In the genomic region with DNA sequence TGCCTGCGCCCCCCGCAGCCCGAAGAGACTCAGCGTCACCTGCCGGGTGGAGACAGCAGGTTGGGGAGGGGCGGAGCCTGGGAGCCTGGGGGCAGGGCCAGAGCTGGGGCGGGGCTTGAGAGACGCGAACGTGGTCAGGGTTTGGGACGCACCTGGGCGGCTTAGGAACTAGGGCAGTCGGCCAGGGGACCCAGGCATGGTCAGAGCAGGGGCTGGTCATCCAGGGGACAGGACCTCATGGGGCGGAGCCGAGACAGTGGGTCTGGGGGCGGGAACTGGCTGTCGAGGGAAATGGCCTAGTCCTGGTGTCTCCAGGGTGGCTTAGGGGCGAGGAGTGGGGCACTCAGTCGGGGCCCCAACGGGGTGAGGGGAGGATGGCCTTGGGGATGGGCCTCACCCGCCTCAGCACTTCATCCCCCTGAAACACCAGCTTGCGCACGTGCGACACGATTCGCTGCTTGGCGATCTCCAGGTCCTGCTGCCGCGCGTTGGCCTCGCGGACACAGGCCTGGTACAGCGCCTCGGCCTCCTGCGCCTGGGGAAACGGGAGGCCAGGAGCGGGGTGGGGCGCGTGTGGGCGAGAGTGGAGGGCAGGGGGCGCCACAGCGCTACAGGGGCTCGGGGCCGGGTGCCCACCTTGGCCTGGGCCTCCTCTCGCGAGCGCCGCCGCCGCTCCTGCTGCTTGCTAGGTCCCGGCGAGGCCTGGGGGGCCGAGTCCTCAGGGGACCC, we compare ENCODE assay signal across 20 cellular contexts. TPM values are rescaled to one million over a fixed set of nuclear protein-coding genes. Genes with fewer than 3 reads are reported as not detected.
DNase-seq lines count a peak whose midpoint lies in the region; ATAC-seq and TF ChIP-seq lines count a peak whose summit lies in the region.
"Had no signal": no experiment of that assay in that cellular context is flagged by ENCODE, and none has a peak within 500 bp of the region (broad histone marks: within the 10 kb centered on the region; RNA-seq: fewer than 3 reads in every experiment).

No MANE protein-coding gene starts in this region.

- no peaks in the 10 kb centered on the region for H3K27me3 ChIP-seq in CD8-positive, alpha-beta T cell (ENCODE audit: insufficient read depth, low read length)
- H3K27me3 ChIP-seq in HCT116 (ENCODE audit: insufficient read depth, low read length) (no peaks in the 10 kb centered on the region), endodermal cell (ENCODE audit: control insufficient read depth, insufficient read depth, low read length, poor library complexity, severe bottlenecking) (no peaks in the 10 kb centered on the region)
- H3K27me3 ChIP-seq in naive thymus-derived CD4-positive, alpha-beta T cell (ENCODE audit: control insufficient read depth in 2 of 2, insufficient read depth in 2 of 2, low read length in 2 of 2) = no peaks in the 10 kb centered on the region
- H3K27me3 ChIP-seq: breast epithelium had no signal

- no peaks in the 10 kb centered on the region for H3K9me2 ChIP-seq in HCT116 (ENCODE audit: insufficient read depth)

- no peak overlapping the region for H3K27ac Mint-ChIP-seq in CD8-positive, alpha-beta T cell
- H3K27ac Mint-ChIP-seq in endodermal cell = no peak overlapping the region
- H3K27ac Mint-ChIP-seq in naive thymus-derived CD4-positive, alpha-beta T cell = peak overlapping the region in 1 of 9 donors; percentile 56
- no peak overlapping the region for H3K27ac Mint-ChIP-seq in activated T-cell treated with anti-CD3 and anti-CD28 coated beads, Interleukin-2, amount 50 U/mL, for 72 hours
- H3K27ac Mint-ChIP-seq: activated T-helper 17 cell treated with anti-CD3 and anti-CD28 coated beads, Interleukin-2, amount 50 U/mL, for 72 hours had no signal

- H3K9me3 ChIP-seq in CD8-positive, alpha-beta T cell (ENCODE audit: low read length) = no peaks in the 10 kb centered on the region
- H3K9me3 ChIP-seq in HCT116 (ENCODE audit: control insufficient read depth in 1 of 2, insufficient read depth in 1 of 2, low read depth in 1 of 2, low read length in 2 of 2) = no peaks in the 10 kb centered on the region
- no peaks in the 10 kb centered on the region for H3K9me3 ChIP-seq in endodermal cell (ENCODE audit: control insufficient read depth, low read length)
- H3K9me3 ChIP-seq in naive thymus-derived CD4-positive, alpha-beta T cell (ENCODE audit: control insufficient read depth in 2 of 3, low read length in 3 of 3) = no peaks in the 10 kb centered on the region
- H3K9me3 ChIP-seq: breast epithelium had no signal

- intact Hi-C loops in CD8-positive, alpha-beta T cell (cut with DNase I, micrococcal nuclease) = no loop called here
- intact Hi-C loops in HCT116 (cut with micrococcal nuclease) = no loop called here
- intact Hi-C loops in naive thymus-derived CD4-positive, alpha-beta T cell (cut with micrococcal nuclease) = no loop called here
- intact Hi-C loops in posterior vena cava (cut with DNase I) = loop anchor here in 1 of 2 donors (10.0 kb wide), 1 partner anchor 83 kb away; no protein-coding TSS in a partner anchor

- no TSS peak for BruUV-seq in HCT116 (replicated peaks; lab: Mats Ljungman, UMichigan)

- CTCF ChIA-PET in CD8-positive, alpha-beta T cell (lab: Charles Lee) = interaction anchor here (2.0 to 5.2 kb wide), 2 partner anchors 9 to 105 kb away, joined by 6 to 19 read pairs; no protein-coding TSS in a partner anchor
- CTCF ChIA-PET in HCT116 (lab: Charles Lee) = no interaction called here
- CTCF ChIA-PET in naive thymus-derived CD4-positive, alpha-beta T cell (lab: Charles Lee) = interaction anchor here (0.8 kb wide), 1 partner anchor 23 kb away, joined by 3 read pairs; no protein-coding TSS in a partner anchor

- no peak overlapping the region for H3K27ac ChIP-seq in CD8-positive, alpha-beta T cell (ENCODE audit: low read depth, low read length)
- H3K27ac ChIP-seq in HCT116 (ENCODE audit: low read depth, low read length) = no peak overlapping the region
- H3K27ac ChIP-seq in endodermal cell (ENCODE audit: low read depth, low read length) = no peak overlapping the region
- no peak overlapping the region for H3K27ac ChIP-seq in naive thymus-derived CD4-positive, alpha-beta T cell (ENCODE audit: low read depth, low read length)
- H3K27ac ChIP-seq: breast epithelium had no signal

- TF ChIP-seq CTCF in CD8-positive, alpha-beta T cell (IDR thresholded peaks at IDR 0.05) = no peak
- TF ChIP-seq CTCF in HCT116 (IDR thresholded peaks at IDR 0.05 in 2 of 3, conservative IDR thresholded peaks at IDR 0.05 in 1 of 3; ENCODE audit: borderline replicate concordance in 1 of 3, insufficient read depth in 1 of 3, low read depth in 2 of 3, low read length in 2 of 3) = no peak
- peak; percentile 37 for TF ChIP-seq CTCF in endodermal cell (conservative IDR thresholded peaks at IDR 0.05)

- no peaks in the 10 kb centered on the region for H4K20me1 ChIP-seq in HCT116 (ENCODE audit: insufficient read depth)

- H3K4me3 Mint-ChIP-seq in CD8-positive, alpha-beta T cell = no peak overlapping the region
- H3K4me3 Mint-ChIP-seq in endodermal cell = no peak overlapping the region
- H3K4me3 Mint-ChIP-seq in naive thymus-derived CD4-positive, alpha-beta T cell = no peak overlapping the region
- H3K4me3 Mint-ChIP-seq in activated T-cell treated with anti-CD3 and anti-CD28 coated beads, Interleukin-2, amount 50 U/mL, for 72 hours = no peak overlapping the region
- H3K4me3 Mint-ChIP-seq: activated T-helper 17 cell treated with anti-CD3 and anti-CD28 coated beads, Interleukin-2, amount 50 U/mL, for 72 hours; neural crest cell had no signal

- peaks cover 18% of the 10 kb centered on the region for H3K4me1 ChIP-seq in CD8-positive, alpha-beta T cell (ENCODE audit: insufficient read depth, low read length)
- H3K4me1 ChIP-seq in HCT116 (ENCODE audit: control insufficient read depth in 1 of 2, insufficient read depth in 2 of 2, low read length in 2 of 2) (peaks cover 0 to 5% of the 10 kb centered on the region in 2 experiments; a peak in 2 of 4 replicates), endodermal cell (ENCODE audit: control insufficient read depth, insufficient read depth, low read length) (peaks cover 4% of the 10 kb centered on the region)
- H3K4me1 ChIP-seq in naive thymus-derived CD4-positive, alpha-beta T cell (ENCODE audit: control insufficient read depth in 2 of 2, insufficient read depth in 2 of 2, low read length in 2 of 2) = peaks cover 7 to 14% of the 10 kb centered on the region in 2 donors
- H3K4me1 ChIP-seq: breast epithelium had no signal

- peaks cover 76% of the 10 kb centered on the region for H3K36me3 Mint-ChIP-seq in CD8-positive, alpha-beta T cell
- peaks cover 35% of the 10 kb centered on the region for H3K36me3 Mint-ChIP-seq in endodermal cell (ENCODE audit: low read depth)
- peaks cover 9 to 36% (median 19%) of the 10 kb centered on the region in 5 donors for H3K36me3 Mint-ChIP-seq in naive thymus-derived CD4-positive, alpha-beta T cell
- H3K36me3 Mint-ChIP-seq in activated T-cell treated with anti-CD3 and anti-CD28 coated beads, Interleukin-2, amount 50 U/mL, for 72 hours (ENCODE audit: insufficient read depth in 2 of 2) = peaks cover 10 to 30% of the 10 kb centered on the region in 2 donors

- H3K79me2 ChIP-seq in HCT116 (ENCODE audit: insufficient read depth, low read length) = no peaks in the 10 kb centered on the region

- WGBS in endodermal cell (ENCODE audit: insufficient coverage in 1 of 2, insufficient read length in 1 of 2), 2 experiments = 92 to 94% methylated on average over 31 to 53 of the region's 53 CpGs

- H3K9ac ChIP-seq in HCT116 (ENCODE audit: low read length) (no peak overlapping the region), endodermal cell (ENCODE audit: extremely low read depth, low read length, poor library complexity, severe bottlenecking) (no peak overlapping the region)

- H3K4me3 ChIP-seq in CD8-positive, alpha-beta T cell (ENCODE audit: low read depth, low read length) = no peak overlapping the region
- H3K4me3 ChIP-seq in HCT116 (replicated peaks in 1 of 2; ENCODE audit: low read depth in 1 of 2, low read length in 2 of 2) (no peak overlapping the region), endodermal cell (ENCODE audit: low read length) (no peak overlapping the region)
- H3K4me3 ChIP-seq in naive thymus-derived CD4-positive, alpha-beta T cell (ENCODE audit: low read length) = no peak overlapping the region
- H3K4me3 ChIP-seq: breast epithelium had no signal

- no peak overlapping the region for H3K4me2 ChIP-seq in HCT116 (ENCODE audit: low read length)

- no peaks in the 10 kb centered on the region for H3K9me3 Mint-ChIP-seq in CD8-positive, alpha-beta T cell
- H3K9me3 Mint-ChIP-seq in endodermal cell = no peaks in the 10 kb centered on the region
- peaks cover 0 to 3% (median 0%) of the 10 kb centered on the region in 11 donors for H3K9me3 Mint-ChIP-seq in naive thymus-derived CD4-positive, alpha-beta T cell
- no peaks in the 10 kb centered on the region for H3K9me3 Mint-ChIP-seq in activated T-cell treated with anti-CD3 and anti-CD28 coated beads, Interleukin-2, amount 50 U/mL, for 72 hours
- H3K9me3 Mint-ChIP-seq: activated T-helper 17 cell treated with anti-CD3 and anti-CD28 coated beads, Interleukin-2, amount 50 U/mL, for 72 hours; neural crest cell had no signal

- no peaks in the 10 kb centered on the region for H3K27me3 Mint-ChIP-seq in CD8-positive, alpha-beta T cell (ENCODE audit: low read depth)
- no peaks in the 10 kb centered on the region for H3K27me3 Mint-ChIP-seq in endodermal cell (ENCODE audit: insufficient read depth)
- H3K27me3 Mint-ChIP-seq in naive thymus-derived CD4-positive, alpha-beta T cell = no peaks in the 10 kb centered on the region
- H3K27me3 Mint-ChIP-seq in activated T-cell treated with anti-CD3 and anti-CD28 coated beads, Interleukin-2, amount 50 U/mL, for 72 hours (ENCODE audit: low read depth) = no peaks in the 10 kb centered on the region
- H3K27me3 Mint-ChIP-seq: activated T-helper 17 cell treated with anti-CD3 and anti-CD28 coated beads, Interleukin-2, amount 50 U/mL, for 72 hours had no signal

- DNase-seq in CD8-positive, alpha-beta T cell = no peak
- DNase-seq in HCT116 (ENCODE audit: low read depth, low spot score) = no peak
- peak; percentile 93 for DNase-seq in endodermal cell
- DNase-seq in naive thymus-derived CD4-positive, alpha-beta T cell = no peak
- no peak for DNase-seq in DMS79 (lab: John Stamatoyannopoulos, UW)
- no peak for DNase-seq in posterior vena cava (ENCODE audit: low spot score)
- no peak for DNase-seq in activated T-cell treated with anti-CD3 and anti-CD28 coated beads, Interleukin-2, amount 50 U/mL, for 72 hours
- DNase-seq: hypothalamus; left cardiac atrium; NCI-H1436; NCI-H526; OCI-M1; SHP77; stimulated activated CD4-positive, alpha-beta T cell treated with anti-CD3 and anti-CD28 coated beads, Interleukin-12 subunit alpha, Interleukin-12 subunit beta, amount 100 ng/mL, for 4 hours; T-helper 1 cell had no signal

- POLR2A ChIA-PET in CD8-positive, alpha-beta T cell (lab: Charles Lee) = interaction anchor here (1.0 kb wide), 1 partner anchor 9 kb away, joined by 4 read pairs; no protein-coding TSS in a partner anchor
- POLR2A ChIA-PET in HCT116 (lab: Charles Lee) = no interaction called here
- POLR2A ChIA-PET in naive thymus-derived CD4-positive, alpha-beta T cell (lab: Charles Lee) = interaction anchor here (1.4 to 1.5 kb wide), 2 partner anchors 9 to 29 kb away, joined by 3 to 4 read pairs; no protein-coding TSS in a partner anchor

- no peak for TF ChIP-seq POLR2A in HCT116 (IDR thresholded peaks at IDR 0.05; ENCODE audit: borderline replicate concordance, extremely low read depth, insufficient read depth, insufficient read length)

- peaks cover 27% of the 10 kb centered on the region for H3K4me1 Mint-ChIP-seq in CD8-positive, alpha-beta T cell (ENCODE audit: low read depth)
- H3K4me1 Mint-ChIP-seq in endodermal cell = peaks cover 4% of the 10 kb centered on the region
- H3K4me1 Mint-ChIP-seq in naive thymus-derived CD4-positive, alpha-beta T cell = peaks cover 20 to 38% (median 26%) of the 10 kb centered on the region in 7 donors
- peaks cover 14% of the 10 kb centered on the region for H3K4me1 Mint-ChIP-seq in activated T-cell treated with anti-CD3 and anti-CD28 coated beads, Interleukin-2, amount 50 U/mL, for 72 hours (ENCODE audit: low read depth)

- peak; percentile 39 for ATAC-seq in CD8-positive, alpha-beta T cell
- ATAC-seq in HCT116 (peak; percentile 70), HG02610 (IDR thresholded peaks at IDR 0.05; ENCODE audit: unreplicated experiment) (no peak)
- ATAC-seq in naive thymus-derived CD4-positive, alpha-beta T cell = peak; percentile 30
- ATAC-seq in activated T-cell treated with anti-CD3 and anti-CD28 coated beads, Interleukin-2, amount 50 U/mL, for 72 hours (replicated peaks in 1 of 2) = no peak
- ATAC-seq: activated T-helper 17 cell treated with anti-CD3 and anti-CD28 coated beads, Interleukin-2, amount 50 U/mL, for 72 hours had no signal

- RAD21 ChIA-PET in HCT116 (lab: Charles Lee; ENCODE audit: low non-redundant PET in 1 of 2, low total read pairs in 2 of 2, uncharacterized antibody in 2 of 2, unreplicated experiment in 2 of 2) = no interaction called here

- TF ChIP-seq RAD21 in HCT116 (IDR thresholded peaks at IDR 0.05; ENCODE audit: low read depth) = no peak

- H2AFZ ChIP-seq in HCT116 (ENCODE audit: low read depth, low read length, poor library complexity, severe bottlenecking) = no peak overlapping the region

- peaks cover 46% of the 10 kb centered on the region for H3K36me3 ChIP-seq in CD8-positive, alpha-beta T cell (ENCODE audit: insufficient read depth, low read length)
- peaks cover 5 to 12% of the 10 kb centered on the region in 2 experiments; a peak in 3 of 4 replicates for H3K36me3 ChIP-seq in HCT116 (ENCODE audit: control insufficient read depth in 1 of 2, insufficient read depth in 2 of 2, low read length in 2 of 2)
- H3K36me3 ChIP-seq in endodermal cell (ENCODE audit: control insufficient read depth, insufficient read depth, low read length) = peaks cover 26% of the 10 kb centered on the region
- H3K36me3 ChIP-seq in naive thymus-derived CD4-positive, alpha-beta T cell (ENCODE audit: control insufficient read depth in 2 of 3, insufficient read depth in 3 of 3, low read length in 3 of 3) = peaks cover 17 to 79% (median 31%) of the 10 kb centered on the region in 3 experiments
- H3K36me3 ChIP-seq: breast epithelium had no signal

RNA-seq across cellular contexts. Expression of a gene that starts 5.8 kb away (rescaled TPM):
- total RNA-seq in CD8-positive, alpha-beta T cell = 10 to 100 TPM; 82.7 to 85.7 TPM
- total RNA-seq in HCT116 (2021; ENCODE audit: unreplicated experiment) (16.3 TPM), endodermal cell (10 to 100 TPM; 16.5 to 18.7 TPM), posterior vena cava (10 to 100 TPM in 1 of 2 donors, 1 to 10 TPM in 1; 8.3 to 11.4 TPM)
- polyA plus RNA-seq in HCT116 (2012) = 13.1 and 13.7 TPM in 2 replicates
- 22.7 TPM for polyA plus RNA-seq in endodermal cell (2013, experiment 1 of 2)
- polyA plus RNA-seq in endodermal cell (2013, experiment 2 of 2) = 24.9 TPM
- total RNA-seq in naive thymus-derived CD4-positive, alpha-beta T cell = 100 to 1,000 TPM in 3 of 5 experiments, 10 to 100 TPM in 2; 97.2 to 141 (median 109) TPM
- 10 to 100 TPM; 32.9 to 68.6 TPM for polyA plus RNA-seq in naive thymus-derived CD4-positive, alpha-beta T cell
- 10 to 100 TPM; 96.4 to 99.8 TPM for total RNA-seq in activated T-cell treated with anti-CD3 and anti-CD28 coated beads, Interleukin-2, amount 50 U/mL, for 72 hours

RNA-seq across cellular contexts. Expression of a gene that starts 9.7 kb away (rescaled TPM):
- 10 to 100 TPM; 63.8 to 67.4 TPM for total RNA-seq in CD8-positive, alpha-beta T cell
- total RNA-seq in HCT116 (2021; ENCODE audit: unreplicated experiment) (28.2 TPM), endodermal cell (10 to 100 TPM; 60.4 to 81.7 TPM), posterior vena cava (1 to 10 TPM; 2.0 to 5.5 TPM)
- 33.0 and 41.7 TPM in 2 replicates for polyA plus RNA-seq in HCT116 (2012)
- polyA plus RNA-seq in endodermal cell (2013, experiment 1 of 2) = 111 TPM
- 102 TPM for polyA plus RNA-seq in endodermal cell (2013, experiment 2 of 2)
- total RNA-seq in naive thymus-derived CD4-positive, alpha-beta T cell = 10 to 100 TPM; 64.4 to 91.7 (median 75.0) TPM
- polyA plus RNA-seq in naive thymus-derived CD4-positive, alpha-beta T cell = 10 to 100 TPM; 16.5 to 43.2 TPM
- total RNA-seq in activated T-cell treated with anti-CD3 and anti-CD28 coated beads, Interleukin-2, amount 50 U/mL, for 72 hours = 10 to 100 TPM; 72.8 to 82.2 TPM

RNA-seq across cellular contexts. Expression of a gene that starts 19.2 kb away (rescaled TPM):
- total RNA-seq in CD8-positive, alpha-beta T cell = 10 to 100 TPM; 44.4 to 48.8 TPM
- total RNA-seq in HCT116 (2021; ENCODE audit: unreplicated experiment) = 11.6 TPM
- 8.1 and 10.2 TPM in 2 replicates for polyA plus RNA-seq in HCT116 (2012)
- total RNA-seq in endodermal cell = 1 to 10 TPM; 4.1 to 8.6 TPM
- 11.8 TPM for polyA plus RNA-seq in endodermal cell (2013, experiment 1 of 2)
- 12.8 TPM for polyA plus RNA-seq in endodermal cell (2013, experiment 2 of 2)
- 10 to 100 TPM; 22.6 to 42.7 (median 42.0) TPM for total RNA-seq in naive thymus-derived CD4-positive, alpha-beta T cell
- polyA plus RNA-seq in naive thymus-derived CD4-positive, alpha-beta T cell = 1 to 10 TPM; 3.8 to 9.2 TPM
- total RNA-seq in posterior vena cava = under 1 TPM; 0.29 to 0.93 TPM
- total RNA-seq in activated T-cell treated with anti-CD3 and anti-CD28 coated beads, Interleukin-2, amount 50 U/mL, for 72 hours = 10 to 100 TPM; 28.3 to 56.8 TPM
- total RNA-seq: endothelial cell of umbilical vein had no signal
- polyA plus RNA-seq: endothelial cell of umbilical vein had no signal

RNA-seq across cellular contexts. Expression of a gene that starts 25.8 kb away (rescaled TPM):
- total RNA-seq in CD8-positive, alpha-beta T cell = 10 to 100 TPM; 79.4 to 87.9 TPM
- total RNA-seq in HCT116 (2021; ENCODE audit: unreplicated experiment) = 73.7 TPM
- 60.8 and 78.1 TPM in 2 replicates for polyA plus RNA-seq in HCT116 (2012)
- 10 to 100 TPM; 77.0 to 79.8 TPM for total RNA-seq in endodermal cell
- polyA plus RNA-seq in endodermal cell (2013, experiment 1 of 2) = 41.2 TPM
- polyA plus RNA-seq in endodermal cell (2013, experiment 2 of 2) = 37.0 TPM
- 100 to 1,000 TPM in 2 of 5 experiments, 10 to 100 TPM in 3; 86.5 to 138 (median 98.9) TPM for total RNA-seq in naive thymus-derived CD4-positive, alpha-beta T cell
- 10 to 100 TPM; 22.2 to 52.7 TPM for polyA plus RNA-seq in naive thymus-derived CD4-positive, alpha-beta T cell
- 10 to 100 TPM; 33.1 to 33.3 TPM for total RNA-seq in posterior vena cava
- 10 to 100 TPM; 48.8 to 65.4 TPM for total RNA-seq in activated T-cell treated with anti-CD3 and anti-CD28 coated beads, Interleukin-2, amount 50 U/mL, for 72 hours

RNA-seq across cellular contexts. Expression of a gene that starts 31.0 kb away (rescaled TPM):
- total RNA-seq in CD8-positive, alpha-beta T cell = 10 to 100 TPM; 71.2 to 75.5 TPM
- total RNA-seq in HCT116 (2021; ENCODE audit: unreplicated experiment) (12.8 TPM), endodermal cell (10 to 100 TPM; 53.2 to 62.9 TPM), posterior vena cava (1 to 10 TPM; 6.3 to 8.2 TPM)
- 4.2 and 5.3 TPM in 2 replicates for polyA plus RNA-seq in HCT116 (2012)
- 14.8 TPM for polyA plus RNA-seq in endodermal cell (2013, experiment 1 of 2)
- polyA plus RNA-seq in endodermal cell (2013, experiment 2 of 2) = 14.7 TPM
- 100 to 1,000 TPM in 2 of 5 experiments, 10 to 100 TPM in 3; 67.8 to 202 (median 74.9) TPM for total RNA-seq in naive thymus-derived CD4-positive, alpha-beta T cell
- polyA plus RNA-seq in naive thymus-derived CD4-positive, alpha-beta T cell = 100 to 1,000 TPM; 113 to 143 TPM
- total RNA-seq in activated T-cell treated with anti-CD3 and anti-CD28 coated beads, Interleukin-2, amount 50 U/mL, for 72 hours = 10 to 100 TPM; 67.1 to 77.2 TPM

Comparison
In these comparisons a context has a peak if more than half of its experiments do, and no peak if none do; other contexts are left out.
1. ATAC-seq: peak in CD8-positive, alpha-beta T cell (single experiment), HCT116 (single experiment) and naive thymus-derived CD4-positive, alpha-beta T cell (single experiment); none in HG02610 (single experiment) and activated T-cell treated with anti-CD3 and anti-CD28 coated beads, Interleukin-2, amount 50 U/mL, for 72 hours (0 of 2).